In genomic region chrX:43882294-43882681, GRCh38 we compare ENCODE assay signal across 9 cellular contexts. TPM values are rescaled to one million over a fixed set of nuclear protein-coding genes. Genes with fewer than 3 reads are reported as not detected.
A peak's percentile ranks its signal among the peaks of the same experiment; 100 is the strongest.
DNase-seq lines count a peak whose midpoint lies in the region; ATAC-seq and TF ChIP-seq lines count a peak whose summit lies in the region.
"Had no signal": no experiment of that assay in that cellular context is flagged by ENCODE, and none has a peak within 500 bp of the region (broad histone marks: within the 10 kb centered on the region; RNA-seq: fewer than 3 reads in every experiment).

Gene MAOB, minus strand, starts transcription at chrX:43882450. Its CDS starts 151 bp downstream, at chrX:43882299.

- H3K4me3 ChIP-seq in parathyroid adenoma (ENCODE audit: low read depth, low read length): peak within 1 kb of the TSS; percentile 11

- H3K4me1 ChIP-seq in foreskin keratinocyte (peaks cover 4% of the 10 kb centered on the region), parathyroid adenoma (no peaks in the 10 kb centered on the region)

- no peaks in the 10 kb centered on the region for H3K36me3 ChIP-seq in parathyroid adenoma (ENCODE audit: control insufficient read depth, insufficient read depth, low read length)
- H3K36me3 ChIP-seq: neutrophil had no signal

- peak within 1 kb of the TSS; percentile 53 for H2AFZ ChIP-seq in parathyroid adenoma

- H3K27me3 ChIP-seq in foreskin keratinocyte (peaks cover 8% of the 10 kb centered on the region), parathyroid adenoma (ENCODE audit: control insufficient read depth, insufficient read depth, low read length) (no peaks in the 10 kb centered on the region)

- H3K27ac ChIP-seq in foreskin keratinocyte (no peak within 1 kb of the TSS), parathyroid adenoma (no peak within 1 kb of the TSS)
- H3K27ac ChIP-seq: neutrophil had no signal

- DNase-seq in Daoy (ENCODE audit: low read depth): peak; percentile 16
- DNase-seq in T-helper 2 cell treated with Interferon-gamma antibody and Interleukin-4, amounts not matched to agents 5 μg/mL and 100 μg/mL, for 36 hours (ENCODE audit: low spot score): peak; percentile 52
- no peak for DNase-seq in foreskin keratinocyte
- no peak for DNase-seq in NOMO-1 (lab: John Stamatoyannopoulos, UW; ENCODE audit: unreplicated experiment in 2 of 2)
- no peak for DNase-seq in H4 (ENCODE audit: low spot score)

- no peaks in the 10 kb centered on the region for H3K9me3 Mint-ChIP-seq in T-helper 2 cell treated with Interferon-gamma antibody and Interleukin-4, amounts not matched to agents 5 μg/mL and 100 μg/mL, for 36 hours

- H3K27ac Mint-ChIP-seq in T-helper 2 cell treated with Interferon-gamma antibody and Interleukin-4, amounts not matched to agents 5 μg/mL and 100 μg/mL, for 36 hours: no peak within 1 kb of the TSS

- no peaks in the 10 kb centered on the region for H3K36me3 Mint-ChIP-seq in T-helper 2 cell treated with Interferon-gamma antibody and Interleukin-4, amounts not matched to agents 5 μg/mL and 100 μg/mL, for 36 hours (ENCODE audit: low read depth)

- TF ChIP-seq CTCF in foreskin keratinocyte (conservative IDR thresholded peaks at IDR 0.05): no peak
- TF ChIP-seq CTCF in parathyroid adenoma (IDR thresholded peaks at IDR 0.05): no peak

- no peaks in the 10 kb centered on the region for H3K79me2 ChIP-seq in parathyroid adenoma

- peak within 1 kb of the TSS; percentile 8 for H3K4me2 ChIP-seq in parathyroid adenoma (ENCODE audit: low read length)

- peaks cover 4% of the 10 kb centered on the region for H3K4me1 Mint-ChIP-seq in T-helper 2 cell treated with Interferon-gamma antibody and Interleukin-4, amounts not matched to agents 5 μg/mL and 100 μg/mL, for 36 hours (ENCODE audit: low read depth)

- H3K9me3 ChIP-seq in parathyroid adenoma (ENCODE audit: control insufficient read depth, low read length): no peaks in the 10 kb centered on the region
- H3K9me3 ChIP-seq: neutrophil had no signal

- H3K27me3 Mint-ChIP-seq in T-helper 2 cell treated with Interferon-gamma antibody and Interleukin-4, amounts not matched to agents 5 μg/mL and 100 μg/mL, for 36 hours (ENCODE audit: low read depth): no peaks in the 10 kb centered on the region

- no peak within 1 kb of the TSS for H3K9ac ChIP-seq in parathyroid adenoma

- ATAC-seq in foreskin keratinocyte: peak; percentile 63
- no peak for ATAC-seq in GM18909 (IDR thresholded peaks at IDR 0.05; ENCODE audit: poor library complexity, unreplicated experiment)
- no peak for ATAC-seq in HG03342 (IDR thresholded peaks at IDR 0.05; ENCODE audit: unreplicated experiment)

- peak within 1 kb of the TSS; percentile 29 for H3K4me3 Mint-ChIP-seq in T-helper 2 cell treated with Interferon-gamma antibody and Interleukin-4, amounts not matched to agents 5 μg/mL and 100 μg/mL, for 36 hours

RNA-seq across cellular contexts. Expression of gene MAOB, which starts in this region (rescaled TPM):
- 0.06 and 0.46 TPM in 2 replicates for total RNA-seq in Daoy (2014; rRNA removed; shearing (Covaris generic))
- not detected in 2 replicates for total RNA-seq in foreskin keratinocyte
- not detected in 2 replicates for polyA plus RNA-seq in foreskin keratinocyte
- not detected in 2 replicates for total RNA-seq in H4 (2014; rRNA removed; shearing (Covaris generic))

Comparison
In these comparisons a context has a peak if more than half of its experiments do, and no peak if none do; other contexts are left out.
1. Peak in DNase-seq in Daoy; RNA of the gene not detected or under 1 TPM.
2. Peak in ATAC-seq in foreskin keratinocyte; RNA of the gene not detected or under 1 TPM.